23 cellular contexts compared by ENCODE assay signal in the genomic region with DNA sequence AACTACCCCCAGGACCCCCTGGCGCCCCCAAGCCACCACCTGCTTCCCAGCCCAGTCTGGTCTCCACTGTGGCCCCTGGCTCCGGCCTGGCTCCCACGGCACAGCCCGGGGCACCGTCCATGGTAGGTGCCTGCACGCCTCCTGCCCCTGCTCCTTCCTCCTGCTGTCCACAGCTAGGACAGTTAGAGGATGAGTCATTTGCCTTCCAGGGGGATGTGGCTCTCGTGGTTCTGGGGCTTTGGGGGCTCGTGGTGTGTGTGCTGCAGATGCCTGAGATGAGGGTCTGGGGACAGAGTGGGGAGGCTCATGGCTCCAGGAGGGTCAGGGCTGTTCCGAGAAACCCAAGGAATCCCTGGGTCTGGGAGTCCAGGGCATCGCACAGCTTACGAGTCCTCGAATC.
"Had no signal": no experiment of that assay in that cellular context is flagged by ENCODE, and none has a peak within 500 bp of the region (broad histone marks: within the 10 kb centered on the region; RNA-seq: fewer than 3 reads in every experiment).

No MANE protein-coding gene starts in this region.

- H3K4me3 ChIP-seq: ascending aorta, body of pancreas, K562, SJSA1 had no signal

- H3K4me1 ChIP-seq: ascending aorta, SJSA1 had no signal

- H3K9me3 ChIP-seq: ascending aorta, body of pancreas, SJSA1 had no signal

- H3K27ac ChIP-seq: ascending aorta, body of pancreas, SJSA1 had no signal

- DNase-seq: activated CD4-positive, alpha-beta T cell treated with anti-CD3 and anti-CD28 coated beads for 4 hours; activated CD8-positive, alpha-beta memory T cell treated with anti-CD3 and anti-CD28 coated beads, Interleukin-2, amount 50 U/mL, for 4 hours; activated CD8-positive, alpha-beta T cell treated with anti-CD3 and anti-CD28 coated beads for 36 hours; activated gamma-delta T cell treated with Interleukin-2 at 50 U/mL for 16 hours; activated naive CD4-positive, alpha-beta T cell treated with anti-CD3 and anti-CD28 coated beads, Interleukin-2, amount 10 ng/mL, durations not matched to agents 7 days and 5 days; activated naive CD8-positive, alpha-beta T cell treated with anti-CD3 and anti-CD28 coated beads for 36 hours; activated T-cell treated with anti-CD3 and anti-CD28 coated beads, Interleukin-2, amount 50 U/mL, for 72 hours; body of pancreas; central memory CD4-positive, alpha-beta T cell; Karpas-422; NCI-H1048; NCI-H1930; NCI-H2107; NCI-H345; NCI-H510A treated with DMSO at 0.1 percent for 48 hours; NCI-H69; NK-92 treated with Interleukin-12 subunit alpha and Interleukin-12 subunit beta, amount 100 ng/mL, for 24 hours; PC-3; SHP77; SW 1271 had no signal

- H3K27me3 ChIP-seq: ascending aorta, body of pancreas, SJSA1 had no signal
